13 cellular contexts compared by ENCODE assay signal in the genomic region with DNA sequence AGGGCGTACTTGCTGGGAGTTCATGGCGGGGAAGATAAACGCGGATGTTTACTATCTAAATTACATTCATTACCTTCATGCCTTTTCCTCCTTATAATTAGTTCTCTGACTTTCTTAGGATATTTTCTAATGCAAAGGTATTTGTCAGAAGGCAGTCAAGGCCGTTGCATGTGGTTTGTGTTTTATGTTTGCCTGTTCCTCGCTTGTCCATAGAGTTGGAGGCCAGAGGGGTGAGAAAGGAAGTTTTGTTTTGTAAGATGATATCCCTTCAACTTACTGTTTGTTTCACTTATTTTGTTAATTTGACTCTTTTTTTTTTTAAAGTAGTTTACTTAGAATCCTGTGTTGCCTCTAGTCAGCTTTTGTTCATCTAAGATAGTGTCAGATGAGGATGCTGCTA. TPM values are rescaled to one million over a fixed set of nuclear protein-coding genes. Genes with fewer than 3 reads are reported as not detected.
DNase-seq lines count a peak whose midpoint lies in the region; ATAC-seq and TF ChIP-seq lines count a peak whose summit lies in the region.
"Had no signal": no experiment of that assay in that cellular context is flagged by ENCODE, and none has a peak within 500 bp of the region (broad histone marks: within the 10 kb centered on the region; RNA-seq: fewer than 3 reads in every experiment).

No MANE protein-coding gene starts in this region.

- no peaks in the 10 kb centered on the region for H3K9me2 ChIP-seq in MM.1S (replicated peaks; ENCODE audit: insufficient read depth, low read length)

- TF ChIP-seq POLR2A in esophagus squamous epithelium (IDR thresholded peaks at IDR 0.05) (no peak), vagina (IDR thresholded peaks at IDR 0.05) (no peak)

- H3K27ac ChIP-seq in left ventricle myocardium inferior (replicated peaks) = peak overlapping the region; percentile 31
- peak overlapping the region in 3 of 4 donors; percentile 41 to 58 (median 43) for H3K27ac ChIP-seq in esophagus squamous epithelium
- peak overlapping the region; percentile 95 for H3K27ac ChIP-seq in osteoblast (ENCODE audit: low read depth, low read length)
- peak overlapping the region; percentile 16 for H3K27ac ChIP-seq in vagina
- no peak overlapping the region for H3K27ac ChIP-seq in MM.1S (ENCODE audit: low read length)
- H3K27ac ChIP-seq: WERI-Rb-1 had no signal

- no peak for ATAC-seq in HG03139 (IDR thresholded peaks at IDR 0.05; ENCODE audit: unreplicated experiment)
- ATAC-seq: body of pancreas had no signal

- H4K20me1 ChIP-seq in osteoblast (ENCODE audit: insufficient read depth, low read length) (peaks cover 2% of the 10 kb centered on the region), MM.1S (ENCODE audit: insufficient read depth, low read length) (no peaks in the 10 kb centered on the region)

- no peak overlapping the region for H3K9ac ChIP-seq in MM.1S (ENCODE audit: low read length)

- H3K9me3 ChIP-seq in left ventricle myocardium inferior (replicated peaks) = no peaks in the 10 kb centered on the region
- no peaks in the 10 kb centered on the region for H3K9me3 ChIP-seq in esophagus squamous epithelium
- H3K9me3 ChIP-seq in osteoblast (ENCODE audit: low read depth, low read length) = no peaks in the 10 kb centered on the region
- no peaks in the 10 kb centered on the region for H3K9me3 ChIP-seq in vagina
- no peaks in the 10 kb centered on the region for H3K9me3 ChIP-seq in MM.1S (replicated peaks; ENCODE audit: insufficient read depth, low read length)
- H3K9me3 ChIP-seq: body of pancreas had no signal

- H3K36me3 ChIP-seq in left ventricle myocardium inferior = no peaks in the 10 kb centered on the region
- no peaks in the 10 kb centered on the region for H3K36me3 ChIP-seq in esophagus squamous epithelium
- peaks cover 3% of the 10 kb centered on the region for H3K36me3 ChIP-seq in osteoblast (ENCODE audit: insufficient read depth, low read length)
- no peaks in the 10 kb centered on the region for H3K36me3 ChIP-seq in vagina
- no peaks in the 10 kb centered on the region for H3K36me3 ChIP-seq in MM.1S (replicated peaks; ENCODE audit: insufficient read depth, low read length)
- H3K36me3 ChIP-seq: WERI-Rb-1 had no signal

- H3K79me2 ChIP-seq in osteoblast (ENCODE audit: insufficient read depth, low read length) (no peaks in the 10 kb centered on the region), MM.1S (ENCODE audit: low read length) (no peaks in the 10 kb centered on the region)

- peaks cover 43% of the 10 kb centered on the region for H3K4me1 ChIP-seq in left ventricle myocardium inferior
- H3K4me1 ChIP-seq in esophagus squamous epithelium = peaks cover 0 to 33% (median 7%) of the 10 kb centered on the region in 3 donors
- peaks cover 44% of the 10 kb centered on the region for H3K4me1 ChIP-seq in osteoblast (ENCODE audit: insufficient read depth, low read length)
- H3K4me1 ChIP-seq in vagina = peaks cover 17% of the 10 kb centered on the region
- no peaks in the 10 kb centered on the region for H3K4me1 ChIP-seq in MM.1S (ENCODE audit: low read length)

- WGBS in esophagus squamous epithelium, 2 donors = 38 to 58% methylated on average over 6 of the region's 6 CpGs

- H3K27me3 ChIP-seq in left ventricle myocardium inferior (ENCODE audit: low read depth) (no peaks in the 10 kb centered on the region), esophagus squamous epithelium (peaks cover 0 to 29% (median 0%) of the 10 kb centered on the region in 4 donors), osteoblast (ENCODE audit: insufficient read depth, low read length) (no peaks in the 10 kb centered on the region), vagina (no peaks in the 10 kb centered on the region), MM.1S (replicated peaks; ENCODE audit: insufficient read depth, low read length) (no peaks in the 10 kb centered on the region; the same call in 1 of the 2 replicates)
- H3K27me3 ChIP-seq: body of pancreas had no signal

- DNase-seq in left ventricle myocardium inferior (no peak), cardiac septum (ENCODE audit: low spot score) (no peak), esophagus squamous epithelium (lab: John Stamatoyannopoulos, UW) (no peak), osteoblast (ENCODE audit: insufficient read length, low spot score, missing footprints) (no peak), vagina (ENCODE audit: extremely low spot score in 2 of 2) (no peak), MM.1S (no peak)
- DNase-seq in activated effector memory CD4-positive, alpha-beta T cell treated with Interleukin-2 at 50 U/mL for 16 hours = no peak
- DNase-seq: activated gamma-delta T cell; effector CD8-positive, alpha-beta T cell; NCI-H1048; WERI-Rb-1 had no signal

- TF ChIP-seq CTCF in left ventricle myocardium inferior (IDR thresholded peaks at IDR 0.05; ENCODE audit: borderline replicate concordance) (no peak), esophagus squamous epithelium (IDR thresholded peaks at IDR 0.05) (no peak), osteoblast (IDR thresholded peaks at IDR 0.05; ENCODE audit: extremely low read depth, low read depth, low read length) (no peak), vagina (IDR thresholded peaks at IDR 0.05) (no peak), MM.1S (IDR thresholded peaks at IDR 0.05; ENCODE audit: low read length) (no peak)

- peak overlapping the region; percentile 52 for H3K4me3 ChIP-seq in left ventricle myocardium inferior
- H3K4me3 ChIP-seq in esophagus squamous epithelium = peak overlapping the region in 2 of 4 donors; percentile 9 to 29
- H3K4me3 ChIP-seq in osteoblast (ENCODE audit: insufficient read depth, low read length) = no peak overlapping the region
- H3K4me3 ChIP-seq in vagina = no peak overlapping the region
- no peak overlapping the region for H3K4me3 ChIP-seq in MM.1S (ENCODE audit: low read length)
- H3K4me3 ChIP-seq: body of pancreas had no signal

- H2AFZ ChIP-seq in osteoblast (ENCODE audit: low read length) (no peak overlapping the region), MM.1S (ENCODE audit: low read length) (no peak overlapping the region)

- intact Hi-C loops in left ventricle myocardium inferior (cut with micrococcal nuclease) = no loop called here
- intact Hi-C loops in cardiac septum (cut with DNase I) = no loop called here
- intact Hi-C loops in esophagus squamous epithelium (cut with DNase I) = no loop called here
- intact Hi-C loops in vagina (cut with DNase I) = loop anchor here (10.0 kb wide), 1 partner anchor 860 kb away; a partner anchor contains a TSS

- H3F3A ChIP-seq in MM.1S (ENCODE audit: insufficient read depth, low read length) = no peaks in the 10 kb centered on the region

- H3K4me2 ChIP-seq in osteoblast (ENCODE audit: insufficient read depth, low read length) = peak overlapping the region; percentile 72
- H3K4me2 ChIP-seq in MM.1S (ENCODE audit: low read depth, low read length) = no peak overlapping the region

RNA-seq across cellular contexts. Expression of a gene that starts 4.0 kb away (rescaled TPM):
- total RNA-seq in left ventricle myocardium inferior (33.0 TPM), cardiac septum (76.5 TPM), esophagus squamous epithelium (100 to 1,000 TPM in 1 of 4 donors, 10 to 100 TPM in 2, 1 to 10 TPM in 1; 8.9 to 110 (median 25.9) TPM), osteoblast (221 and 272 TPM in 2 replicates), vagina (118 TPM)
